16 cellular contexts compared by ENCODE assay signal in genomic region chr20:361562-361961, GRCh38. TPM values are rescaled to one million over a fixed set of nuclear protein-coding genes. Genes with fewer than 3 reads are reported as not detected.
A peak's percentile ranks its signal among the peaks of the same experiment; 100 is the strongest.
DNase-seq lines count a peak whose midpoint lies in the region; ATAC-seq and TF ChIP-seq lines count a peak whose summit lies in the region.
"Had no signal": no experiment of that assay in that cellular context is flagged by ENCODE, and none has a peak within 500 bp of the region (broad histone marks: within the 10 kb centered on the region; RNA-seq: fewer than 3 reads in every experiment).

No MANE protein-coding gene starts in this region.

- TF ChIP-seq CTCF in WTC11 (IDR thresholded peaks at IDR 0.05), result no peak
- TF ChIP-seq CTCF in MCF 10A (IDR thresholded peaks at IDR 0.05; ENCODE audit: unreplicated experiment), result no peak

- H3K4me1 Mint-ChIP-seq in IgD-negative memory B cell (peaks cover 24 to 32% (median 29%) of the 10 kb centered on the region in 3 donors), WTC11 (peaks cover 23% of the 10 kb centered on the region), MCF 10A (ENCODE audit: insufficient read depth, unreplicated experiment) (peaks cover 56% of the 10 kb centered on the region)

- peak; percentile 74 for DNase-seq in ACHN
- DNase-seq in WTC11 (ENCODE audit: low spot score), result no peak
- no peak for DNase-seq in MCF 10A (ENCODE audit: unreplicated experiment)
- DNase-seq in left ventricle myocardium superior, result no peak
- DNase-seq in NCI-H226, result no peak
- DNase-seq: activated CD4-positive, alpha-beta memory T cell treated with anti-CD3 and anti-CD28 coated beads, Interleukin-2, amount 10 ng/mL, durations not matched to agents 7 days and 5 days; activated gamma-delta T cell; CD4-positive, CD25-positive, alpha-beta regulatory T cell; H7; islet precursor cell; stimulated activated CD4-positive, alpha-beta T cell treated with anti-CD3 and anti-CD28 coated beads, Interleukin-4, amount 100 ng/mL, for 4 hours; stimulated activated naive CD4-positive, alpha-beta T cell treated with Interleukin-2 at 50 U/mL for 16 hours; T-cell had no signal

- H3K4me3 Mint-ChIP-seq in IgD-negative memory B cell (peak overlapping the region in 3 of 4 donors; percentile 51 to 86 (median 53)), WTC11 (no peak overlapping the region), MCF 10A (ENCODE audit: unreplicated experiment) (no peak overlapping the region)
- H3K4me3 Mint-ChIP-seq: activated CD4-positive, alpha-beta memory T cell treated with anti-CD3 and anti-CD28 coated beads, Interleukin-2, amount 10 ng/mL, durations not matched to agents 7 days and 5 days; CD4-positive, CD25-positive, alpha-beta regulatory T cell; T-cell had no signal

- H3K9me3 Mint-ChIP-seq in IgD-negative memory B cell (no peaks in the 10 kb centered on the region), WTC11 (no peaks in the 10 kb centered on the region), MCF 10A (ENCODE audit: unreplicated experiment) (no peaks in the 10 kb centered on the region)
- H3K9me3 Mint-ChIP-seq: activated CD4-positive, alpha-beta memory T cell treated with anti-CD3 and anti-CD28 coated beads, Interleukin-2, amount 10 ng/mL, durations not matched to agents 7 days and 5 days; CD4-positive, CD25-positive, alpha-beta regulatory T cell; T-cell had no signal

- ATAC-seq in GM18505 (IDR thresholded peaks at IDR 0.05; ENCODE audit: unreplicated experiment) (peak; percentile 51), WTC11 (no peak), HG02798 (IDR thresholded peaks at IDR 0.05; ENCODE audit: poor library complexity, unreplicated experiment) (no peak), left ventricle myocardium superior (no peak)

- no peaks in the 10 kb centered on the region for H3K27me3 Mint-ChIP-seq in IgD-negative memory B cell
- H3K27me3 Mint-ChIP-seq in WTC11 (ENCODE audit: low read depth), result peaks cover 3% of the 10 kb centered on the region; the same call in 1 of the 2 replicates
- no peaks in the 10 kb centered on the region for H3K27me3 Mint-ChIP-seq in MCF 10A (ENCODE audit: insufficient read depth, unreplicated experiment)
- H3K27me3 Mint-ChIP-seq: CD4-positive, CD25-positive, alpha-beta regulatory T cell had no signal

- POLR2A ChIA-PET in WTC11 (lab: Charles Lee), result no interaction called here
- POLR2A ChIA-PET in MCF 10A (lab: Yijun Ruan, JAX), result interaction anchor here (0.6 to 17.3 kb wide), 20 partner anchors 10 to 378 kb away, joined by 3 to 671 read pairs (median 9); partner anchors contain the start of genes CSNK2A1, RBCK1, SOX12 and TBC1D20

- CTCF ChIA-PET in WTC11 (lab: Charles Lee) (interaction anchor here (0.9 to 4.7 kb wide), 9 partner anchors 10 to 377 kb away, joined by 3 to 38 read pairs (median 9); partner anchors contain the start of gene TRIB3), MCF 10A (lab: Yijun Ruan, JAX) (interaction anchor here (0.7 to 5.0 kb wide), 24 partner anchors 8 to 494 kb away, joined by 3 to 80 read pairs (median 7); partner anchors contain the start of gene TRIB3)

- no peaks in the 10 kb centered on the region for H3K36me3 Mint-ChIP-seq in IgD-negative memory B cell
- no peaks in the 10 kb centered on the region for H3K36me3 Mint-ChIP-seq in WTC11
- H3K36me3 Mint-ChIP-seq in MCF 10A (ENCODE audit: insufficient read depth, unreplicated experiment), result no peaks in the 10 kb centered on the region
- H3K36me3 Mint-ChIP-seq: CD4-positive, CD25-positive, alpha-beta regulatory T cell; T-cell had no signal

- TF ChIP-seq POLR2A in GM18505 (IDR thresholded peaks at IDR 0.05; ENCODE audit: borderline replicate concordance, extremely low read depth, insufficient read depth, insufficient read length), result no peak

- intact Hi-C loops in MCF 10A (cut with micrococcal nuclease) (no loop called here), left ventricle myocardium superior (cut with micrococcal nuclease) (no loop called here)

- in situ Hi-C loops in ACHN (cut with HindIII; ENCODE audit: low pct_ligation_motif_present, low pct_unique_long_range_greater_than_20kb, low sequenced_read_pairs), result no loop called here

- BruUV-seq in MCF 10A (replicated peaks; lab: Mats Ljungman, UMichigan), result no TSS peak

- peak overlapping the region in 2 of 3 donors; percentile 32 to 78 for H3K27ac Mint-ChIP-seq in IgD-negative memory B cell
- no peak overlapping the region for H3K27ac Mint-ChIP-seq in WTC11
- H3K27ac Mint-ChIP-seq in MCF 10A (ENCODE audit: low read depth, unreplicated experiment), result no peak overlapping the region
- H3K27ac Mint-ChIP-seq: T-cell had no signal

TF ChIP-seq in WTC11, 78 proteins besides CTCF, POLR2A, EP300 and RAD21:
- TF ChIP-seq ZNF425 (CRISPR knock-in tag; conservative IDR thresholded peaks at IDR 0.05), result no peak
- TF ChIP-seq GABPB1 (CRISPR knock-in tag; IDR thresholded peaks at IDR 0.05), result 0 out of 2 replicates have a peak, but pooled peaks have one; percentile 1

RNA-seq across cellular contexts. Expression of gene NRSN2, which starts 14.7 kb away (rescaled TPM):
- polyA plus RNA-seq in IgD-negative memory B cell, result 6.2 TPM
- total RNA-seq in WTC11 (2021) (23.0 to 23.7 TPM (median 23.3 TPM) in 3 replicates), MCF 10A (2022) (8.2 and 8.4 TPM in 2 replicates), left ventricle myocardium superior (17.4 TPM)

RNA-seq across cellular contexts. Expression of gene TRIB3, which starts 19.0 kb away (rescaled TPM):
- 20.1 TPM for polyA plus RNA-seq in IgD-negative memory B cell
- 7.8 to 9.2 TPM (median 8.7 TPM) in 3 replicates for total RNA-seq in WTC11 (2021)
- 477 and 598 TPM in 2 replicates for total RNA-seq in MCF 10A (2022)
- 0.40 TPM for total RNA-seq in left ventricle myocardium superior

RNA-seq across cellular contexts. Expression of gene SOX12, which starts 36.2 kb away (rescaled TPM):
- polyA plus RNA-seq in IgD-negative memory B cell, result 1.9 TPM
- total RNA-seq in WTC11 (2021), result 59.1 to 76.3 TPM (median 72.5 TPM) in 3 replicates
- total RNA-seq in MCF 10A (2022), result 17.2 and 17.6 TPM in 2 replicates
- 18.3 TPM for total RNA-seq in left ventricle myocardium superior

RNA-seq across cellular contexts. Expression of gene RBCK1, which starts 46.5 kb away (rescaled TPM):
- polyA plus RNA-seq in IgD-negative memory B cell, result 107 TPM
- total RNA-seq in WTC11 (2021) (65.0 to 75.2 TPM (median 69.5 TPM) in 3 replicates), MCF 10A (2022) (353 and 488 TPM in 2 replicates), left ventricle myocardium superior (44.8 TPM)

Comparison
In these comparisons a context has a peak if more than half of its experiments do, and no peak if none do; other contexts are left out.
1. H3K27ac Mint-ChIP-seq: peak in IgD-negative memory B cell (2 of 3); none in WTC11 (single experiment) and MCF 10A (single experiment).
2. H3K4me3 Mint-ChIP-seq: peak in IgD-negative memory B cell (3 of 4); none in WTC11 (single experiment) and MCF 10A (single experiment).
3. RNA of gene TRIB3, which starts 19.0 kb away (total RNA-seq): 477 to 598 TPM in MCF 10A; 7.8 to 9.2 TPM in WTC11 and 0.40 TPM in left ventricle myocardium superior (single experiment); every median in the first group is over 10 times any median in the second.